In genomic region chr17:82247856-82248671, GRCh38 we compare ENCODE assay signal across 16 cellular contexts. TPM values are rescaled to one million over a fixed set of nuclear protein-coding genes. Genes with fewer than 3 reads are reported as not detected.
DNase-seq lines count a peak whose midpoint lies in the region; ATAC-seq and TF ChIP-seq lines count a peak whose summit lies in the region.
"Had no signal": no experiment of that assay in that cellular context is flagged by ENCODE, and none has a peak within 500 bp of the region (broad histone marks: within the 10 kb centered on the region; RNA-seq: fewer than 3 reads in every experiment).

No MANE protein-coding gene starts in this region.

- TF ChIP-seq CTCF in CD8-positive, alpha-beta T cell (IDR thresholded peaks at IDR 0.05), result no peak
- TF ChIP-seq CTCF in PC-3 (conservative IDR thresholded peaks at IDR 0.05; ENCODE audit: low read depth, low read length) (no peak), esophagus squamous epithelium (IDR thresholded peaks at IDR 0.05) (no peak), smooth muscle cell (IDR thresholded peaks at IDR 0.05; ENCODE audit: borderline replicate concordance, insufficient read depth, poor library complexity, severe bottlenecking) (no peak), mesothelial cell of epicardium (IDR thresholded peaks at IDR 0.05; ENCODE audit: unreplicated experiment) (no peak)

- peaks cover 41% of the 10 kb centered on the region for H3K79me2 ChIP-seq in PC-3 (ENCODE audit: low read length)
- peaks cover 33% of the 10 kb centered on the region for H3K79me2 ChIP-seq in smooth muscle cell (ENCODE audit: low read depth)

- POLR2A ChIA-PET in CD8-positive, alpha-beta T cell (lab: Charles Lee), result no interaction called here
- POLR2A ChIA-PET in PC-3 (lab: Charles Lee; ENCODE audit: unreplicated experiment) (no interaction called here), HEK293T (lab: Yijun Ruan, JAX) (no interaction called here)

- CTCF ChIA-PET in CD8-positive, alpha-beta T cell (lab: Charles Lee), result interaction anchor here (1.3 kb wide), 1 partner anchor 43 kb away, joined by 3 read pairs; no protein-coding TSS in a partner anchor
- CTCF ChIA-PET in PC-3 (lab: Charles Lee) (no interaction called here), HEK293T (lab: Yijun Ruan, JAX) (no interaction called here)

- peaks cover 21% of the 10 kb centered on the region for H4K20me1 ChIP-seq in PC-3 (ENCODE audit: low read length)
- peaks cover 100% of the 10 kb centered on the region for H4K20me1 ChIP-seq in smooth muscle cell (ENCODE audit: low read depth)

- TF ChIP-seq POLR2A in esophagus squamous epithelium (IDR thresholded peaks at IDR 0.05), result no peak

- H3K4me2 ChIP-seq in PC-3 (ENCODE audit: low read length) (0 out of 2 replicates have a peak overlapping the region, but pooled peaks have one; percentile 59), smooth muscle cell (no peak overlapping the region)

- no TSS peak for BruUV-seq in PC-3 (replicated peaks; lab: Mats Ljungman, UMichigan)

- no peaks in the 10 kb centered on the region for H3K9me3 Mint-ChIP-seq in CD8-positive, alpha-beta T cell
- H3K9me3 Mint-ChIP-seq in mesothelial cell of epicardium, result no peaks in the 10 kb centered on the region
- H3K9me3 Mint-ChIP-seq: activated CD4-positive, alpha-beta T cell treated with anti-CD3 and anti-CD28 coated beads, Interleukin-2, amount 10 ng/mL, durations not matched to agents 24 days and 14 days; activated naive CD8-positive, alpha-beta T cell treated with anti-CD3 and anti-CD28 coated beads, Interleukin-2, amount 10 ng/mL, durations not matched to agents 7 days and 5 days had no signal

- H2AFZ ChIP-seq in PC-3 (ENCODE audit: low read length), result no peak overlapping the region
- H2AFZ ChIP-seq in smooth muscle cell (ENCODE audit: low read depth), result no peak overlapping the region

- no peaks in the 10 kb centered on the region for H3K4me1 ChIP-seq in CD8-positive, alpha-beta T cell (ENCODE audit: insufficient read depth, low read length)
- H3K4me1 ChIP-seq in PC-3 (ENCODE audit: insufficient read depth, low read length) (peaks cover 28% of the 10 kb centered on the region), esophagus squamous epithelium (peaks cover 28 to 76% (median 32%) of the 10 kb centered on the region in 3 donors), smooth muscle cell (ENCODE audit: low read depth) (no peaks in the 10 kb centered on the region)

- H3F3A ChIP-seq in PC-3 (ENCODE audit: low read length, unreplicated experiment) (peaks cover 45% of the 10 kb centered on the region), smooth muscle cell (ENCODE audit: low read depth) (peaks cover 70% of the 10 kb centered on the region)

- H3K9me2 ChIP-seq in PC-3 (replicated peaks; ENCODE audit: low read length), result no peaks in the 10 kb centered on the region

- WGBS in esophagus squamous epithelium, 2 donors, result 84 to 87% methylated on average over 21 to 25 of the region's 28 CpGs
- 96% methylated on average over 28 of the region's 28 CpGs for WGBS in smooth muscle cell (ENCODE audit: low lambda C conversion rate)

- no peak overlapping the region for H3K4me3 Mint-ChIP-seq in CD8-positive, alpha-beta T cell
- H3K4me3 Mint-ChIP-seq in mesothelial cell of epicardium, result no peak overlapping the region
- H3K4me3 Mint-ChIP-seq: activated CD4-positive, alpha-beta T cell treated with anti-CD3 and anti-CD28 coated beads, Interleukin-2, amount 10 ng/mL, durations not matched to agents 24 days and 14 days; activated naive CD8-positive, alpha-beta T cell treated with anti-CD3 and anti-CD28 coated beads, Interleukin-2, amount 10 ng/mL, durations not matched to agents 7 days and 5 days had no signal

- no peak overlapping the region for H3K4me3 ChIP-seq in CD8-positive, alpha-beta T cell (ENCODE audit: low read depth, low read length)
- no peak overlapping the region for H3K4me3 ChIP-seq in PC-3 (ENCODE audit: low read length)
- no peak overlapping the region for H3K4me3 ChIP-seq in esophagus squamous epithelium
- H3K4me3 ChIP-seq in smooth muscle cell, result no peak overlapping the region
- H3K4me3 ChIP-seq: left lung, pancreas had no signal

- intact Hi-C loops in CD8-positive, alpha-beta T cell (cut with DNase I, micrococcal nuclease), result no loop called here
- intact Hi-C loops in PC-3 (cut with micrococcal nuclease) (loop anchor here (2.0 to 10.0 kb wide), 2 partner anchors 49 to 207 kb away; partner anchors contain the start of genes CYBC1 and NARF), esophagus squamous epithelium (cut with DNase I) (no loop called here)

- peaks cover 93% of the 10 kb centered on the region for H3K36me3 Mint-ChIP-seq in CD8-positive, alpha-beta T cell
- peaks cover 43% of the 10 kb centered on the region for H3K36me3 Mint-ChIP-seq in mesothelial cell of epicardium

- no peaks in the 10 kb centered on the region for H3K9me3 ChIP-seq in CD8-positive, alpha-beta T cell (ENCODE audit: low read length)
- H3K9me3 ChIP-seq in PC-3 (ENCODE audit: low read length), result no peaks in the 10 kb centered on the region
- no peaks in the 10 kb centered on the region for H3K9me3 ChIP-seq in esophagus squamous epithelium
- no peaks in the 10 kb centered on the region for H3K9me3 ChIP-seq in smooth muscle cell (replicated peaks; ENCODE audit: low read depth)
- H3K9me3 ChIP-seq: left lung, pancreas had no signal

- DNase-seq in CD8-positive, alpha-beta T cell, result peak in 1 of 7 experiments; percentile 23
- no peak for DNase-seq in PC-3
- no peak for DNase-seq in esophagus squamous epithelium (lab: John Stamatoyannopoulos, UW)
- DNase-seq in smooth muscle cell (lab: John Stamatoyannopoulos, UW; ENCODE audit: unreplicated experiment), result no peak
- no peak for DNase-seq in HEK293T (ENCODE audit: extremely low spot score)
- no peak for DNase-seq in mesothelial cell of epicardium (ENCODE audit: low spot score in 2 of 2, unreplicated experiment in 2 of 2)
- DNase-seq: activated CD4-positive, alpha-beta T cell treated with anti-CD3 and anti-CD28 coated beads, Interleukin-2, amount 10 ng/mL, durations not matched to agents 24 days and 14 days; activated naive CD8-positive, alpha-beta T cell treated with anti-CD3 and anti-CD28 coated beads, Interleukin-2, amount 10 ng/mL, durations not matched to agents 7 days and 5 days; DMS53; effector memory CD4-positive, alpha-beta T cell; NCI-H2081 treated with DMSO at 0.1 percent for 48 hours; stimulated activated CD4-positive, alpha-beta T cell treated with anti-CD3 and anti-CD28 coated beads, Interleukin-1b, Interleukin-23, amount 100 ng/mL, for 48 hours; stimulated activated naive CD4-positive, alpha-beta T cell had no signal

- H3K36me3 ChIP-seq in CD8-positive, alpha-beta T cell (ENCODE audit: insufficient read depth, low read length), result peaks cover 97% of the 10 kb centered on the region
- H3K36me3 ChIP-seq in PC-3 (ENCODE audit: low read depth, low read length) (peaks cover 90% of the 10 kb centered on the region), esophagus squamous epithelium (peaks cover 72 to 100% (median 85%) of the 10 kb centered on the region in 3 donors), smooth muscle cell (ENCODE audit: low read depth) (peaks cover 7% of the 10 kb centered on the region)

- no peaks in the 10 kb centered on the region for H3K27me3 ChIP-seq in CD8-positive, alpha-beta T cell (ENCODE audit: insufficient read depth, low read length)
- no peaks in the 10 kb centered on the region for H3K27me3 ChIP-seq in PC-3 (ENCODE audit: low read length)
- H3K27me3 ChIP-seq in esophagus squamous epithelium, result no peaks in the 10 kb centered on the region
- H3K27me3 ChIP-seq in smooth muscle cell (ENCODE audit: low read depth), result no peaks in the 10 kb centered on the region
- H3K27me3 ChIP-seq: left lung, pancreas had no signal

- no peak overlapping the region for H3K27ac ChIP-seq in CD8-positive, alpha-beta T cell (ENCODE audit: low read depth, low read length)
- H3K27ac ChIP-seq in PC-3 (ENCODE audit: low read length) (peak overlapping the region; percentile 94), esophagus squamous epithelium (peak overlapping the region in 3 of 4 donors; percentile 81 to 88 (median 86)), smooth muscle cell (ENCODE audit: low read depth) (peak overlapping the region; percentile 84)
- H3K27ac ChIP-seq: pancreas had no signal

- peak overlapping the region; percentile 52 for H3K27ac Mint-ChIP-seq in CD8-positive, alpha-beta T cell
- H3K27ac Mint-ChIP-seq in mesothelial cell of epicardium, result no peak overlapping the region

- peaks cover 21% of the 10 kb centered on the region for H3K4me1 Mint-ChIP-seq in CD8-positive, alpha-beta T cell (ENCODE audit: low read depth)
- H3K4me1 Mint-ChIP-seq in mesothelial cell of epicardium, result no peaks in the 10 kb centered on the region

- no peaks in the 10 kb centered on the region for H3K27me3 Mint-ChIP-seq in CD8-positive, alpha-beta T cell (ENCODE audit: low read depth)
- H3K27me3 Mint-ChIP-seq in mesothelial cell of epicardium (ENCODE audit: low read depth), result no peaks in the 10 kb centered on the region
- H3K27me3 Mint-ChIP-seq: activated CD4-positive, alpha-beta T cell treated with anti-CD3 and anti-CD28 coated beads, Interleukin-2, amount 10 ng/mL, durations not matched to agents 24 days and 14 days; activated naive CD8-positive, alpha-beta T cell treated with anti-CD3 and anti-CD28 coated beads, Interleukin-2, amount 10 ng/mL, durations not matched to agents 7 days and 5 days had no signal

- H3K9ac ChIP-seq in PC-3 (ENCODE audit: low read length) (no peak overlapping the region), smooth muscle cell (ENCODE audit: low read depth) (no peak overlapping the region)

- no peak for ATAC-seq in CD8-positive, alpha-beta T cell
- ATAC-seq in PC-3 (no peak), GM19467 (IDR thresholded peaks at IDR 0.05; ENCODE audit: unreplicated experiment) (no peak)
- ATAC-seq: left lung, pancreas had no signal

TF ChIP-seq in HEK293T, 16 proteins besides CTCF, POLR2A, EP300 and RAD21:
- TF ChIP-seq FOXM1 (IDR thresholded peaks at IDR 0.05; ENCODE audit: borderline replicate concordance), result no peak

RNA-seq across cellular contexts. Expression of gene SLC16A3, which starts 19.2 kb away (rescaled TPM):
- 100 to 1,000 TPM in 1 of 2 experiments, 10 to 100 TPM in 1; 94.0 to 103 TPM for total RNA-seq in CD8-positive, alpha-beta T cell
- 286 and 447 TPM in 2 replicates for total RNA-seq in PC-3 (2014; rRNA removed)
- total RNA-seq in esophagus squamous epithelium, result 10 to 100 TPM; 18.8 to 32.9 (median 21.7) TPM
- total RNA-seq in smooth muscle cell, result 151 and 180 TPM in 2 replicates
- 83.3 and 96.1 TPM in 2 replicates for polyA plus RNA-seq in smooth muscle cell
- total RNA-seq in mesothelial cell of epicardium, result 62.0 to 68.8 TPM (median 67.3 TPM) in 3 replicates

RNA-seq across cellular contexts. Expression of gene CSNK1D, which starts 25.4 kb away (rescaled TPM):
- 100 to 1,000 TPM; 369 to 393 TPM for total RNA-seq in CD8-positive, alpha-beta T cell
- 58.6 and 73.5 TPM in 2 replicates for total RNA-seq in PC-3 (2014; rRNA removed)
- total RNA-seq in esophagus squamous epithelium, result 100 to 1,000 TPM in 1 of 4 donors, 10 to 100 TPM in 3; 24.6 to 102 (median 57.1) TPM
- total RNA-seq in smooth muscle cell, result 51.6 and 75.3 TPM in 2 replicates
- polyA plus RNA-seq in smooth muscle cell, result 135 and 172 TPM in 2 replicates
- total RNA-seq in mesothelial cell of epicardium, result 202 to 212 TPM (median 204 TPM) in 3 replicates

RNA-seq across cellular contexts. Expression of gene CCDC57, which starts 35.4 kb away (rescaled TPM):
- 100 to 1,000 TPM; 175 to 184 TPM for total RNA-seq in CD8-positive, alpha-beta T cell
- total RNA-seq in PC-3 (2014; rRNA removed) (35.0 and 36.6 TPM in 2 replicates), esophagus squamous epithelium (10 to 100 TPM in 2 of 4 donors, 1 to 10 TPM in 2; 7.9 to 22.1 (median 9.8) TPM), smooth muscle cell (11.4 and 18.3 TPM in 2 replicates), mesothelial cell of epicardium (90.4 to 92.1 TPM (median 91.5 TPM) in 3 replicates)
- polyA plus RNA-seq in smooth muscle cell, result 23.1 and 34.6 TPM in 2 replicates
